8 cellular contexts compared by ENCODE assay signal in the genomic region with DNA sequence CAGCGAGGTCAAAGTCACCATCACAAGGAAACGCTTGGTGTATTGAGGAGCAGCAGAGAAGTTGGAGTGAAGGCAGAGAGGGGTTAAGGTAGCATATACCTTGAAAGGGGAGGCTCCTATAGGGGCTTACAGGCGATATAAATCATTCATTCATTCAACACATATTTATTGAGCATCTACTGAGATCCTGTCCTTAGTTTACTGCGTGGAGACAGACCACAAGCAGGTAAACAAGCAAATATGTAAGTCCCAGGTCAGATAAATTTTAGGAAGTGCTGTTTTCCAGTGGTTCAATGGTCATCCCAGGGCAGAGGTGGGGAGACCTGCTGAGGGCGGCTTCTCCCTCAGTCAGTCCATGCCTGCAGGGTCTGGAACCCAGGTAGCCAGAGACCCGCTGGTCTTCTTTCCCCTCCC. TPM values are rescaled to one million over a fixed set of nuclear protein-coding genes. Genes with fewer than 3 reads are reported as not detected.
A peak's percentile ranks its signal among the peaks of the same experiment; 100 is the strongest.
DNase-seq lines count a peak whose midpoint lies in the region; ATAC-seq and TF ChIP-seq lines count a peak whose summit lies in the region.

No MANE protein-coding gene starts in this region.

- no peaks in the 10 kb centered on the region for H3K27me3 Mint-ChIP-seq in activated T-cell treated with anti-CD3 and anti-CD28 coated beads, Interleukin-2, amount 50 U/mL, for 4 hours (ENCODE audit: low read depth)
- peaks cover 5% of the 10 kb centered on the region for H3K27me3 Mint-ChIP-seq in activated naive CD8-positive, alpha-beta T cell treated with anti-CD3 and anti-CD28 coated beads, Interleukin-2, amount 10 ng/mL, durations not matched to agents 7 days and 5 days

- no peaks in the 10 kb centered on the region for H3K36me3 Mint-ChIP-seq in activated T-cell treated with anti-CD3 and anti-CD28 coated beads, Interleukin-2, amount 50 U/mL, for 4 hours (ENCODE audit: insufficient read depth)
- no peaks in the 10 kb centered on the region for H3K36me3 Mint-ChIP-seq in activated naive CD8-positive, alpha-beta T cell treated with anti-CD3 and anti-CD28 coated beads, Interleukin-2, amount 10 ng/mL, durations not matched to agents 7 days and 5 days

- H3K4me3 Mint-ChIP-seq in activated T-cell treated with anti-CD3 and anti-CD28 coated beads, Interleukin-2, amount 50 U/mL, for 4 hours = peak overlapping the region; percentile 81
- peak overlapping the region; percentile 83 for H3K4me3 Mint-ChIP-seq in activated naive CD8-positive, alpha-beta T cell treated with anti-CD3 and anti-CD28 coated beads, Interleukin-2, amount 10 ng/mL, durations not matched to agents 7 days and 5 days

- no peak for DNase-seq in activated T-cell treated with anti-CD3 and anti-CD28 coated beads, Interleukin-2, amount 50 U/mL, for 4 hours
- DNase-seq in activated T-cell treated with anti-CD3 and anti-CD28 coated beads, Interleukin-2, amount 50 U/mL, for 48 hours = no peak
- no peak for DNase-seq in activated naive CD8-positive, alpha-beta T cell treated with anti-CD3 and anti-CD28 coated beads, Interleukin-2, amount 10 ng/mL, durations not matched to agents 7 days and 5 days
- no peak for DNase-seq in lower lobe of right lung
- DNase-seq in tibial artery = no peak
- DNase-seq in NCI-H446 (lab: John Stamatoyannopoulos, UW) = no peak
- DNase-seq in effector CD4-positive, alpha-beta T cell = no peak

- no peak for ATAC-seq in activated T-cell treated with anti-CD3 and anti-CD28 coated beads, Interleukin-2, amount 50 U/mL, for 4 hours
- no peak for ATAC-seq in activated naive CD8-positive, alpha-beta T cell treated with anti-CD3 and anti-CD28 coated beads, Interleukin-2, amount 10 ng/mL, durations not matched to agents 7 days and 5 days (ENCODE audit: low read depth)
- ATAC-seq in lower lobe of right lung = no peak
- no peak for ATAC-seq in GM21737 (IDR thresholded peaks at IDR 0.05; ENCODE audit: unreplicated experiment)

- intact Hi-C loops in lower lobe of right lung (cut with DNase I) = no loop called here
- intact Hi-C loops in tibial artery (cut with DNase I; ENCODE audit: low total_unique reads) = no loop called here

- POLR2A ChIA-PET in activated naive CD8-positive, alpha-beta T cell treated with anti-CD3 and anti-CD28 coated beads, Interleukin-2, amount 10 ng/mL, durations not matched to agents 7 days and 5 days (lab: Charles Lee) = interaction anchor here (2.1 kb wide), 1 partner anchor 17 kb away, joined by 9 read pairs; a partner anchor contains a TSS

- H3K9me3 ChIP-seq in lower lobe of right lung (no peaks in the 10 kb centered on the region), tibial artery (no peaks in the 10 kb centered on the region)

- H3K4me3 ChIP-seq in lower lobe of right lung (peak overlapping the region; percentile 78), tibial artery (peak overlapping the region; percentile 77 to 92)

- H3K4me1 Mint-ChIP-seq in activated T-cell treated with anti-CD3 and anti-CD28 coated beads, Interleukin-2, amount 50 U/mL, for 4 hours (ENCODE audit: low read depth) = peaks cover 12% of the 10 kb centered on the region
- H3K4me1 Mint-ChIP-seq in activated naive CD8-positive, alpha-beta T cell treated with anti-CD3 and anti-CD28 coated beads, Interleukin-2, amount 10 ng/mL, durations not matched to agents 7 days and 5 days = peaks cover 26% of the 10 kb centered on the region

- H3K27me3 ChIP-seq in lower lobe of right lung (ENCODE audit: low read depth) (no peaks in the 10 kb centered on the region), tibial artery (no peaks in the 10 kb centered on the region)

- H3K36me3 ChIP-seq in lower lobe of right lung (no peaks in the 10 kb centered on the region), tibial artery (no peaks in the 10 kb centered on the region)

- H3K9me3 Mint-ChIP-seq in activated T-cell treated with anti-CD3 and anti-CD28 coated beads, Interleukin-2, amount 50 U/mL, for 4 hours = no peaks in the 10 kb centered on the region
- no peaks in the 10 kb centered on the region for H3K9me3 Mint-ChIP-seq in activated naive CD8-positive, alpha-beta T cell treated with anti-CD3 and anti-CD28 coated beads, Interleukin-2, amount 10 ng/mL, durations not matched to agents 7 days and 5 days

- peak overlapping the region; percentile 85 for H3K27ac Mint-ChIP-seq in activated naive CD8-positive, alpha-beta T cell treated with anti-CD3 and anti-CD28 coated beads, Interleukin-2, amount 10 ng/mL, durations not matched to agents 7 days and 5 days

- H3K4me1 ChIP-seq in lower lobe of right lung = peaks cover 17% of the 10 kb centered on the region
- peaks cover 0 to 20% (median 14%) of the 10 kb centered on the region in 4 donors for H3K4me1 ChIP-seq in tibial artery

- H3K27ac ChIP-seq in lower lobe of right lung = no peak overlapping the region
- H3K27ac ChIP-seq in tibial artery = no peak overlapping the region

- TF ChIP-seq CTCF in lower lobe of right lung (IDR thresholded peaks at IDR 0.05) (no peak), tibial artery (IDR thresholded peaks at IDR 0.05) (no peak)

RNA-seq across cellular contexts. Expression of a gene that starts 0.8 kb away (rescaled TPM):
- 1 to 10 TPM in 1 of 3 donors, under 1 TPM in 2; 0.63 to 1.0 (median 0.63) TPM for total RNA-seq in activated T-cell treated with anti-CD3 and anti-CD28 coated beads, Interleukin-2, amount 50 U/mL, for 4 hours
- 1 to 10 TPM; 4.9 to 6.6 TPM for total RNA-seq in activated naive CD8-positive, alpha-beta T cell treated with anti-CD3 and anti-CD28 coated beads, Interleukin-2, amount 10 ng/mL, durations not matched to agents 7 days and 5 days
- 1.1 TPM for total RNA-seq in lower lobe of right lung

RNA-seq across cellular contexts. Expression of a gene that starts 18.2 kb away (rescaled TPM):
- 10 to 100 TPM; 23.3 to 27.5 (median 25.7) TPM for total RNA-seq in activated T-cell treated with anti-CD3 and anti-CD28 coated beads, Interleukin-2, amount 50 U/mL, for 4 hours
- 10 to 100 TPM; 52.6 to 55.6 TPM for total RNA-seq in activated naive CD8-positive, alpha-beta T cell treated with anti-CD3 and anti-CD28 coated beads, Interleukin-2, amount 10 ng/mL, durations not matched to agents 7 days and 5 days
- 39.8 TPM for total RNA-seq in lower lobe of right lung

RNA-seq across cellular contexts. Expression of a gene that starts 58.3 kb away (rescaled TPM):
- total RNA-seq in activated T-cell treated with anti-CD3 and anti-CD28 coated beads, Interleukin-2, amount 50 U/mL, for 4 hours = 100 to 1,000 TPM; 162 to 177 (median 169) TPM
- total RNA-seq in activated naive CD8-positive, alpha-beta T cell treated with anti-CD3 and anti-CD28 coated beads, Interleukin-2, amount 10 ng/mL, durations not matched to agents 7 days and 5 days = 100 to 1,000 TPM; 108 to 109 TPM
- 82.8 TPM for total RNA-seq in lower lobe of right lung
